ENCODE assay signal across 8 cellular contexts in genomic region chr14:90399541-90400444, GRCh38. TPM values are rescaled to one million over a fixed set of nuclear protein-coding genes. Genes with fewer than 3 reads are reported as not detected.
A peak's percentile ranks its signal among the peaks of the same experiment; 100 is the strongest.
DNase-seq lines count a peak whose midpoint lies in the region; ATAC-seq and FAIRE-seq lines count a peak whose summit lies in the region.

No MANE protein-coding gene starts in this region.

- peak; percentile 90 for DNase-seq in DMS79 (lab: John Stamatoyannopoulos, UW)
- DNase-seq in Karpas-422: peak; percentile 98
- DNase-seq in RCC 7860 (ENCODE audit: low spot score): peak; percentile 67
- peak; percentile 69 for DNase-seq in activated T-helper 1 cell treated with Interleukin-2 at 50 U/mL for 16 hours (ENCODE audit: low read depth)
- peak; percentile 90 for DNase-seq in fibroblast of gingiva (ENCODE audit: low read depth)
- peak; percentile 89 for DNase-seq in natural killer cell treated with Interleukin-12 subunit alpha and Interleukin-12 subunit beta and Interleukin-15 and Interleukin-18, amount 100 ng/mL, for 72 hours (ENCODE audit: low spot score)
- DNase-seq in stimulated activated naive B cell treated with anti-CD40 and anti-IgM and Interleukin-4, amounts not matched to agents 10 μg/mL and 1 μg/mL and 100 μg/mL, for 72 hours: peak; percentile 76

- H3K36me3 ChIP-seq in Karpas-422 (ENCODE audit: insufficient read depth, low read length): peaks cover 51% of the 10 kb centered on the region

- H3K4me3 Mint-ChIP-seq in natural killer cell treated with Interleukin-12 subunit alpha and Interleukin-12 subunit beta and Interleukin-15 and Interleukin-18, amount 100 ng/mL, for 72 hours: peak overlapping the region; percentile 89
- H3K4me3 Mint-ChIP-seq in stimulated activated naive B cell treated with anti-CD40 and anti-IgM and Interleukin-4, amounts not matched to agents 10 μg/mL and 1 μg/mL and 100 μg/mL, for 72 hours: peak overlapping the region; percentile 66 to 83

- H3K4me1 Mint-ChIP-seq in natural killer cell treated with Interleukin-12 subunit alpha and Interleukin-12 subunit beta and Interleukin-15 and Interleukin-18, amount 100 ng/mL, for 72 hours (ENCODE audit: low read depth in 2 of 2): peaks cover 48 to 57% of the 10 kb centered on the region in 2 donors
- H3K4me1 Mint-ChIP-seq in stimulated activated naive B cell treated with anti-CD40 and anti-IgM and Interleukin-4, amounts not matched to agents 10 μg/mL and 1 μg/mL and 100 μg/mL, for 72 hours: peaks cover 20 to 53% of the 10 kb centered on the region in 2 donors

- peaks cover 48% of the 10 kb centered on the region for H3K36me3 Mint-ChIP-seq in natural killer cell treated with Interleukin-12 subunit alpha and Interleukin-12 subunit beta and Interleukin-15 and Interleukin-18, amount 100 ng/mL, for 72 hours
- H3K36me3 Mint-ChIP-seq in stimulated activated naive B cell treated with anti-CD40 and anti-IgM and Interleukin-4, amounts not matched to agents 10 μg/mL and 1 μg/mL and 100 μg/mL, for 72 hours: peaks cover 39 to 45% of the 10 kb centered on the region in 2 donors

- H3K4me3 ChIP-seq in Karpas-422 (ENCODE audit: low read length): peak overlapping the region; percentile 78

- no peak for FAIRE-seq in RCC 7860 (lab: Jason Lieb, UNC)

- H3K4me1 ChIP-seq in Karpas-422 (ENCODE audit: low read length): peaks cover 24% of the 10 kb centered on the region

- H3K27me3 Mint-ChIP-seq in natural killer cell treated with Interleukin-12 subunit alpha and Interleukin-12 subunit beta and Interleukin-15 and Interleukin-18, amount 100 ng/mL, for 72 hours: no peaks in the 10 kb centered on the region
- no peaks in the 10 kb centered on the region for H3K27me3 Mint-ChIP-seq in stimulated activated naive B cell treated with anti-CD40 and anti-IgM and Interleukin-4, amounts not matched to agents 10 μg/mL and 1 μg/mL and 100 μg/mL, for 72 hours

- peaks cover 42% of the 10 kb centered on the region for H3K79me2 ChIP-seq in Karpas-422 (ENCODE audit: low read length)

- ATAC-seq in GM21737 (IDR thresholded peaks at IDR 0.05; ENCODE audit: unreplicated experiment): peak; percentile 46
- ATAC-seq in natural killer cell treated with Interleukin-12 subunit alpha and Interleukin-12 subunit beta and Interleukin-15 and Interleukin-18, amount 100 ng/mL, for 72 hours: peak; percentile 58
- ATAC-seq in stimulated activated naive B cell treated with anti-CD40 and anti-IgM and Interleukin-4, amounts not matched to agents 10 μg/mL and 1 μg/mL and 100 μg/mL, for 72 hours (replicated peaks): peak; percentile 62 to 64

- no peaks in the 10 kb centered on the region for H3K9me3 ChIP-seq in Karpas-422 (ENCODE audit: low read length)

- H3K27me3 ChIP-seq in Karpas-422 (ENCODE audit: low read length): no peaks in the 10 kb centered on the region

- H3K27ac ChIP-seq in Karpas-422 (ENCODE audit: low read length): no peak overlapping the region

- H2AFZ ChIP-seq in Karpas-422 (ENCODE audit: low read length): no peak overlapping the region

- H3K27ac Mint-ChIP-seq in natural killer cell treated with Interleukin-12 subunit alpha and Interleukin-12 subunit beta and Interleukin-15 and Interleukin-18, amount 100 ng/mL, for 72 hours: peak overlapping the region; percentile 88 to 96
- peak overlapping the region; percentile 81 for H3K27ac Mint-ChIP-seq in stimulated activated naive B cell treated with anti-CD40 and anti-IgM and Interleukin-4, amounts not matched to agents 10 μg/mL and 1 μg/mL and 100 μg/mL, for 72 hours

- no peaks in the 10 kb centered on the region for H3K9me3 Mint-ChIP-seq in natural killer cell treated with Interleukin-12 subunit alpha and Interleukin-12 subunit beta and Interleukin-15 and Interleukin-18, amount 100 ng/mL, for 72 hours
- H3K9me3 Mint-ChIP-seq in stimulated activated naive B cell treated with anti-CD40 and anti-IgM and Interleukin-4, amounts not matched to agents 10 μg/mL and 1 μg/mL and 100 μg/mL, for 72 hours: no peaks in the 10 kb centered on the region

- H3K4me2 ChIP-seq in Karpas-422 (ENCODE audit: low read depth, low read length, poor library complexity, severe bottlenecking): peak overlapping the region; percentile 78

- no peaks in the 10 kb centered on the region for H3K9me2 ChIP-seq in Karpas-422 (replicated peaks; ENCODE audit: insufficient read depth, low read length)

- H3K9ac ChIP-seq in Karpas-422 (ENCODE audit: low read length): peak overlapping the region; percentile 88

- H4K20me1 ChIP-seq in Karpas-422 (ENCODE audit: insufficient read depth, low read depth, low read length): peaks cover 63% of the 10 kb centered on the region

RNA-seq across cellular contexts. Expression of gene CALM1, which starts 3.0 kb away (rescaled TPM):
- 560 and 724 TPM in 2 replicates for total RNA-seq in Karpas-422 (2014; rRNA removed; shearing (Covaris generic); ENCODE audit: low replicate concordance)
- 100 to 1,000 TPM; 521 to 669 TPM for total RNA-seq in natural killer cell treated with Interleukin-12 subunit alpha and Interleukin-12 subunit beta and Interleukin-15 and Interleukin-18, amount 100 ng/mL, for 72 hours
